2 cellular contexts compared by ENCODE assay signal in genomic region chr18:40852406-40852805, GRCh38.
TF ChIP-seq lines count a peak whose summit lies in the region.

No MANE protein-coding gene starts in this region.

TF ChIP-seq in IMR-90, 13 proteins besides CTCF, POLR2A, EP300 and RAD21:
- TF ChIP-seq USF2 (IDR thresholded peaks at IDR 0.05; ENCODE audit: low read depth, low read length) (no peak), BHLHE40 (IDR thresholded peaks at IDR 0.05; ENCODE audit: low read depth, low read length) (no peak), CHD1 (IDR thresholded peaks at IDR 0.05; ENCODE audit: low read depth, low read length) (no peak), MAZ (IDR thresholded peaks at IDR 0.05; ENCODE audit: borderline replicate concordance, low read depth, low read length) (no peak)

TF ChIP-seq in H1, 55 proteins besides CTCF, POLR2A, EP300 and RAD21:
- TF ChIP-seq BCL11A (IDR thresholded peaks at IDR 0.05; ENCODE audit: low read depth in 2 of 2, low read length in 2 of 2), result no peak
- no peak for TF ChIP-seq RFX5 (IDR thresholded peaks at IDR 0.05; ENCODE audit: borderline replicate concordance, low read depth, low read length)
- no peak for TF ChIP-seq SIX5 (IDR thresholded peaks at IDR 0.05; ENCODE audit: low read depth, low read length)
- TF ChIP-seq KDM5A (IDR thresholded peaks at IDR 0.05; ENCODE audit: low read length), result no peak
- TF ChIP-seq CREB1 (IDR thresholded peaks at IDR 0.05), result no peak
- TF ChIP-seq USF2 (IDR thresholded peaks at IDR 0.05; ENCODE audit: low read length), result no peak
- TF ChIP-seq CBX5 (IDR thresholded peaks at IDR 0.05; ENCODE audit: low read depth, low read length), result no peak
- no peak for TF ChIP-seq E2F6 (IDR thresholded peaks at IDR 0.05)
- no peak for TF ChIP-seq CEBPB (IDR thresholded peaks at IDR 0.05; ENCODE audit: low read depth, low read length)
- no peak for TF ChIP-seq CHD7 (IDR thresholded peaks at IDR 0.05; ENCODE audit: insufficient replicate concordance, low read length)
TF ChIP-seq in H1: peak in this region for 0.
